ENCODE assay signal across 8 cellular contexts in genomic region chr2:190718652-190719526, GRCh38.
DNase-seq lines count a peak whose midpoint lies in the region; ATAC-seq lines count a peak whose summit lies in the region.

No MANE protein-coding gene starts in this region.

- H3K36me3 Mint-ChIP-seq in activated T-cell treated with anti-CD3 and anti-CD28 coated beads, Interleukin-2, amount 50 U/mL, for 24 hours (ENCODE audit: low read depth): no peaks in the 10 kb centered on the region

- H3K27me3 Mint-ChIP-seq in activated T-cell treated with anti-CD3 and anti-CD28 coated beads, Interleukin-2, amount 50 U/mL, for 24 hours: no peaks in the 10 kb centered on the region

- peak overlapping the region; percentile 61 for H3K4me3 Mint-ChIP-seq in activated T-cell treated with anti-CD3 and anti-CD28 coated beads, Interleukin-2, amount 50 U/mL, for 24 hours

- peak overlapping the region; percentile 100 for H3K27ac Mint-ChIP-seq in activated T-cell treated with anti-CD3 and anti-CD28 coated beads, Interleukin-2, amount 50 U/mL, for 24 hours

- peak; percentile 59 for ATAC-seq in GM21367 (IDR thresholded peaks at IDR 0.05; ENCODE audit: unreplicated experiment)
- peak; percentile 39 for ATAC-seq in HG03558 (IDR thresholded peaks at IDR 0.05; ENCODE audit: extremely low read depth, unreplicated experiment)

- peaks cover 4% of the 10 kb centered on the region for H3K9me3 Mint-ChIP-seq in activated T-cell treated with anti-CD3 and anti-CD28 coated beads, Interleukin-2, amount 50 U/mL, for 24 hours

- DNase-seq in DMS 273 treated with DMSO at 0.1 percent for 48 hours (lab: John Stamatoyannopoulos, UW): peak; percentile 16
- peak; percentile 75 for DNase-seq in activated T-cell treated with anti-CD3 and anti-CD28 coated beads, Interleukin-2, amount 50 U/mL, for 24 hours
- DNase-seq in iPS-NIHi7 (ENCODE audit: extremely low spot score): peak; percentile 47
- DNase-seq in stimulated activated CD8-positive, alpha-beta memory T cell treated with anti-CD3 and anti-CD28 coated beads, Interleukin-7, amount 100 ng/mL, for 4 hours (ENCODE audit: low read depth in 2 of 2): peak; percentile 35 to 48
- no peak for DNase-seq in NOMO-1 (lab: John Stamatoyannopoulos, UW; ENCODE audit: unreplicated experiment in 2 of 2)
- DNase-seq in NCI-H748 treated with DMSO at 0.1 percent for 48 hours (lab: John Stamatoyannopoulos, UW): no peak

- peaks cover 84% of the 10 kb centered on the region for H3K4me1 Mint-ChIP-seq in activated T-cell treated with anti-CD3 and anti-CD28 coated beads, Interleukin-2, amount 50 U/mL, for 24 hours (ENCODE audit: low read depth)

Comparison
In these comparisons a context has a peak if more than half of its experiments do, and no peak if none do; other contexts are left out.
1. DNase-seq: peak in DMS 273 treated with DMSO at 0.1 percent for 48 hours (single experiment), activated T-cell treated with anti-CD3 and anti-CD28 coated beads, Interleukin-2, amount 50 U/mL, for 24 hours (single experiment), iPS-NIHi7 (single experiment) and stimulated activated CD8-positive, alpha-beta memory T cell treated with anti-CD3 and anti-CD28 coated beads, Interleukin-7, amount 100 ng/mL, for 4 hours (2 of 2); none in NOMO-1 (0 of 2) and NCI-H748 treated with DMSO at 0.1 percent for 48 hours (single experiment).